In genomic region chrX:119826399-119826959, GRCh38 we compare ENCODE assay signal across 10 cellular contexts. TPM values are rescaled to one million over a fixed set of nuclear protein-coding genes. Genes with fewer than 3 reads are reported as not detected.
DNase-seq lines count a peak whose midpoint lies in the region; ATAC-seq, FAIRE-seq and TF ChIP-seq lines count a peak whose summit lies in the region.
"Had no signal": no experiment of that assay in that cellular context is flagged by ENCODE, and none has a peak within 500 bp of the region (broad histone marks: within the 10 kb centered on the region; RNA-seq: fewer than 3 reads in every experiment).

No MANE protein-coding gene starts in this region.

- DNase-seq in GM12891 (ENCODE audit: insufficient read length, low spot score) (no peak), T-helper 17 cell (no peak), substantia nigra (lab: John Stamatoyannopoulos, UW) (no peak), DMS114 treated with DMSO at 0.1 percent for 48 hours (lab: John Stamatoyannopoulos, UW; ENCODE audit: unreplicated experiment) (no peak)
- peak; percentile 27 for DNase-seq in T-helper 2 cell treated with Interferon-gamma antibody and Interleukin-4, amounts not matched to agents 5 μg/mL and 100 μg/mL, for 36 hours (ENCODE audit: low spot score)
- DNase-seq: DMS79, erythroblast, NCI-H748 treated with DMSO at 0.1 percent for 48 hours, upper lobe of left lung had no signal

- peaks cover 0 to 2% (median 0%) of the 10 kb centered on the region in 4 donors for H3K36me3 ChIP-seq in liver (ENCODE audit: control insufficient read depth in 4 of 4, insufficient read depth in 3 of 4, low read depth in 1 of 4, low read length in 3 of 4)

- H3K27ac ChIP-seq in liver (ENCODE audit: low read depth in 1 of 2, low read length in 2 of 2) (peak overlapping the region; percentile 60 to 75), substantia nigra (ENCODE audit: low read depth, low read length, poor library complexity, severe bottlenecking) (no peak overlapping the region)

- no peaks in the 10 kb centered on the region for H3K9me3 ChIP-seq in liver (ENCODE audit: control insufficient read depth in 4 of 4, low read length in 3 of 4)
- H3K9me3 ChIP-seq in T-helper 17 cell (ENCODE audit: control insufficient read depth, low read length, poor library complexity, severe bottlenecking), result no peaks in the 10 kb centered on the region
- H3K9me3 ChIP-seq: upper lobe of left lung had no signal

- peaks cover 0 to 5% (median 0%) of the 10 kb centered on the region in 4 donors for H3K4me1 ChIP-seq in liver (ENCODE audit: control insufficient read depth in 4 of 4, insufficient read depth in 4 of 4, low read length in 3 of 4)

- H3K9me3 Mint-ChIP-seq in T-helper 2 cell treated with Interferon-gamma antibody and Interleukin-4, amounts not matched to agents 5 μg/mL and 100 μg/mL, for 36 hours, result no peaks in the 10 kb centered on the region

- H3K9ac ChIP-seq in liver (ENCODE audit: low read depth in 1 of 2, low read length in 2 of 2), result no peak overlapping the region

- H3K4me1 Mint-ChIP-seq in T-helper 2 cell treated with Interferon-gamma antibody and Interleukin-4, amounts not matched to agents 5 μg/mL and 100 μg/mL, for 36 hours (ENCODE audit: low read depth), result peaks cover 17% of the 10 kb centered on the region
- peaks cover 2% of the 10 kb centered on the region for H3K4me1 Mint-ChIP-seq in T-helper 17 cell

- FAIRE-seq in GM12891 (lab: Jason Lieb, UNC), result no peak

- no peaks in the 10 kb centered on the region for H3K27me3 ChIP-seq in liver (ENCODE audit: control insufficient read depth in 4 of 4, insufficient read depth in 4 of 4, low read length in 3 of 4)
- H3K27me3 ChIP-seq: upper lobe of left lung had no signal

- no peak for TF ChIP-seq CTCF in liver (IDR thresholded peaks at IDR 0.05; ENCODE audit: low read depth, low read length, missing input control)

- WGBS in liver, result 26% methylated on average over 7 of the region's 7 CpGs

- peak; percentile 6 to 22 for TF ChIP-seq RAD21 in liver (IDR thresholded peaks at IDR 0.05)

- peak overlapping the region; percentile 36 for H3K27ac Mint-ChIP-seq in T-helper 2 cell treated with Interferon-gamma antibody and Interleukin-4, amounts not matched to agents 5 μg/mL and 100 μg/mL, for 36 hours
- no peak overlapping the region for H3K27ac Mint-ChIP-seq in T-helper 17 cell

- H3K27me3 Mint-ChIP-seq in T-helper 2 cell treated with Interferon-gamma antibody and Interleukin-4, amounts not matched to agents 5 μg/mL and 100 μg/mL, for 36 hours (ENCODE audit: low read depth), result no peaks in the 10 kb centered on the region
- H3K27me3 Mint-ChIP-seq in T-helper 17 cell, result no peaks in the 10 kb centered on the region

- peaks cover 18% of the 10 kb centered on the region for H3K36me3 Mint-ChIP-seq in T-helper 2 cell treated with Interferon-gamma antibody and Interleukin-4, amounts not matched to agents 5 μg/mL and 100 μg/mL, for 36 hours (ENCODE audit: low read depth)
- peaks cover 3% of the 10 kb centered on the region for H3K36me3 Mint-ChIP-seq in T-helper 17 cell (ENCODE audit: low read depth)

- ATAC-seq in T-helper 17 cell, result no peak

- H3K4me3 Mint-ChIP-seq in T-helper 2 cell treated with Interferon-gamma antibody and Interleukin-4, amounts not matched to agents 5 μg/mL and 100 μg/mL, for 36 hours, result no peak overlapping the region
- H3K4me3 Mint-ChIP-seq in T-helper 17 cell, result no peak overlapping the region

- no peak overlapping the region for H3K4me3 ChIP-seq in liver (ENCODE audit: low read depth in 1 of 3, low read length in 3 of 3)
- H3K4me3 ChIP-seq: upper lobe of left lung had no signal

- TF ChIP-seq POLR2A in GM12891 (IDR thresholded peaks at IDR 0.05; ENCODE audit: low read depth, low read length), result no peak

TF ChIP-seq in GM12891, 5 proteins besides CTCF, POLR2A, EP300 and RAD21:
- TF ChIP-seq PAX5 (IDR thresholded peaks at IDR 0.05; ENCODE audit: insufficient read depth, low read length, severe bottlenecking), result no peak
- peak; percentile 76 for TF ChIP-seq SPI1 (IDR thresholded peaks at IDR 0.05; ENCODE audit: low read depth, low read length)

TF ChIP-seq in liver, 16 proteins besides CTCF, POLR2A, EP300 and RAD21:
- TF ChIP-seq GABPA (IDR thresholded peaks at IDR 0.05 in 1 of 2, conservative IDR thresholded peaks at IDR 0.05 in 1 of 2) (peak; percentile 29 to 52), RXRA (IDR thresholded peaks at IDR 0.05) (peak; percentile 73 to 86), ZBTB33 (IDR thresholded peaks at IDR 0.05) (peak; percentile 63), YY1 (IDR thresholded peaks at IDR 0.05) (peak; percentile 68), EGR1 (IDR thresholded peaks at IDR 0.05; ENCODE audit: low read depth in 2 of 2) (peak in 1 of 2 donors; percentile 86), TAF1 (conservative IDR thresholded peaks at IDR 0.05) (no peak), REST (IDR thresholded peaks at IDR 0.05) (peak; percentile 30), FOXA2 (IDR thresholded peaks at IDR 0.05) (peak; percentile 64), MAX (IDR thresholded peaks at IDR 0.05) (peak; percentile 41), SP1 (IDR thresholded peaks at IDR 0.05) (peak; percentile 89), ATF3 (IDR thresholded peaks at IDR 0.05) (peak; percentile 10), JUND (IDR thresholded peaks at IDR 0.05) (peak; percentile 19 to 67), HNF4G (IDR thresholded peaks at IDR 0.05) (peak; percentile 5), FOXA1 (IDR thresholded peaks at IDR 0.05) (peak; percentile 15), HNF4A (conservative IDR thresholded peaks at IDR 0.05) (peak; percentile 69 to 72), NR2F2 (IDR thresholded peaks at IDR 0.05) (peak; percentile 31)

RNA-seq across cellular contexts. Expression of gene UPF3B, which starts 26.3 kb away (rescaled TPM):
- polyA plus RNA-seq in GM12891 (2012; ENCODE audit: low read depth, missing spikeins), result 19.3 TPM
- total RNA-seq in liver (1 to 10 TPM; 3.3 TPM), T-helper 17 cell (1 to 10 TPM; 6.9 to 7.7 TPM)
- polyA plus RNA-seq in liver, result 1 to 10 TPM; 4.5 to 4.6 TPM

RNA-seq across cellular contexts. Expression of gene RPL39, which starts 35.0 kb away (rescaled TPM):
- 9,560 TPM for polyA plus RNA-seq in GM12891 (2012; ENCODE audit: low read depth, missing spikeins)
- total RNA-seq in liver (100 to 1,000 TPM; 623 TPM), T-helper 17 cell (1,000 to 10,000 TPM; 3,854 to 3,913 TPM)
- polyA plus RNA-seq in liver, result 1,000 to 10,000 TPM in 1 of 2 donors, 100 to 1,000 TPM in 1; 657 to 2,860 TPM

RNA-seq across cellular contexts. Expression of gene RNF113A, which starts 45.1 kb away (rescaled TPM):
- polyA plus RNA-seq in GM12891 (2012; ENCODE audit: low read depth, missing spikeins), result 27.0 TPM
- total RNA-seq in liver (1 to 10 TPM; 6.6 to 7.1 TPM), T-helper 17 cell (10 to 100 TPM; 27.7 to 31.1 TPM)
- polyA plus RNA-seq in liver, result 10 to 100 TPM in 1 of 2 donors, 1 to 10 TPM in 1; 9.9 to 10.1 TPM

RNA-seq across cellular contexts. Expression of gene NDUFA1, which starts 45.2 kb away (rescaled TPM):
- polyA plus RNA-seq in GM12891 (2012; ENCODE audit: low read depth, missing spikeins), result 271 TPM
- total RNA-seq in liver (10 to 100 TPM; 27.4 to 53.2 TPM), T-helper 17 cell (10 to 100 TPM; 51.3 to 61.0 TPM)
- 100 to 1,000 TPM in 1 of 2 donors, 10 to 100 TPM in 1; 73.4 to 260 TPM for polyA plus RNA-seq in liver

Comparison
In these comparisons a context has a peak if more than half of its experiments do, and no peak if none do; other contexts are left out.
1. RNA of gene RPL39, which starts 35.0 kb away (total RNA-seq): 3,854 to 3,913 TPM in T-helper 17 cell; 623 TPM in liver; every median in the first group is over 4 times any median in the second.